8 cellular contexts compared by ENCODE assay signal in the genomic region with DNA sequence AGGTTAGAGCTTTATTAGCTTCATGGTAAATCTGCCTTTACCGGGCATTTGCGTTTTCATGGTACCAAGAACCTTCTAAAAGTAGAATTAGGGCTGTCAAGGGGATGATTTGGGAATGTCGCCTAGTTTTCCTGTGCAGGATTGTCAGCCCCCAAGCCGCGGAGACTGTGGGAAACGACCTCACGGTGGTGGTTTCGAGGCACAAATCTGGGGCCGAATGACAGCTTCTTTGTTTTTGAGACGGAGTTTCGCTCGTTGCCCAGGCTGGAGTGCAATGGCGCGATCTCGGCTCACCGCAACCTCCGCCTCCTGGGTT. TPM values are rescaled to one million over a fixed set of nuclear protein-coding genes. Genes with fewer than 3 reads are reported as not detected.
DNase-seq lines count a peak whose midpoint lies in the region; ATAC-seq and TF ChIP-seq lines count a peak whose summit lies in the region.

No MANE protein-coding gene starts in this region.

- H3K9me3 ChIP-seq in CD4-positive, alpha-beta memory T cell (ENCODE audit: control insufficient read depth in 1 of 2, low read length in 2 of 2): no peaks in the 10 kb centered on the region
- no peaks in the 10 kb centered on the region for H3K9me3 ChIP-seq in parathyroid adenoma (ENCODE audit: control insufficient read depth, low read length)

- POLR2A ChIA-PET in CD4-positive, alpha-beta memory T cell (lab: Charles Lee; ENCODE audit: partially characterized antibody): interaction anchor here (0.9 to 6.5 kb wide), 9 partner anchors 12 to 491 kb away, joined by 3 to 86 read pairs (median 6); a partner anchor contains a TSS

- peak overlapping the region in 6 of 7 donors; percentile 46 to 96 (median 96) for H3K27ac Mint-ChIP-seq in CD4-positive, alpha-beta memory T cell
- H3K27ac Mint-ChIP-seq in central memory CD8-positive, alpha-beta T cell (ENCODE audit: low read depth): peak overlapping the region; percentile 88

- peaks cover 46% of the 10 kb centered on the region for H3K4me1 ChIP-seq in CD4-positive, alpha-beta memory T cell (ENCODE audit: insufficient read depth, low read length)
- H3K4me1 ChIP-seq in parathyroid adenoma: peaks cover 6% of the 10 kb centered on the region

- H2AFZ ChIP-seq in parathyroid adenoma: peak overlapping the region; percentile 98

- H3K9me3 Mint-ChIP-seq in CD4-positive, alpha-beta memory T cell: no peaks in the 10 kb centered on the region
- H3K9me3 Mint-ChIP-seq in central memory CD8-positive, alpha-beta T cell: no peaks in the 10 kb centered on the region

- TF ChIP-seq CTCF in LNCaP clone FGC (IDR thresholded peaks at IDR 0.05; ENCODE audit: control insufficient read depth, extremely low read depth, insufficient read depth) (no peak), parathyroid adenoma (IDR thresholded peaks at IDR 0.05) (no peak)

- CTCF ChIA-PET in CD4-positive, alpha-beta memory T cell (lab: Charles Lee; ENCODE audit: partially characterized antibody): interaction anchor here (0.8 to 2.0 kb wide), 3 partner anchors 11 to 49 kb away, joined by 3 to 16 read pairs (median 3); no protein-coding TSS in a partner anchor

- peaks cover 0 to 24% of the 10 kb centered on the region in 2 donors for H3K36me3 Mint-ChIP-seq in CD4-positive, alpha-beta memory T cell
- H3K36me3 Mint-ChIP-seq in central memory CD8-positive, alpha-beta T cell (ENCODE audit: insufficient read depth): peaks cover 16% of the 10 kb centered on the region

- no peak overlapping the region for H3K4me3 ChIP-seq in CD4-positive, alpha-beta memory T cell (ENCODE audit: low read length in 2 of 2)
- peak overlapping the region; percentile 61 for H3K4me3 ChIP-seq in LNCaP clone FGC (ENCODE audit: low read depth, low read length)
- no peak overlapping the region for H3K4me3 ChIP-seq in parathyroid adenoma (ENCODE audit: low read depth, low read length)

- no peak overlapping the region for H3K9ac ChIP-seq in parathyroid adenoma

- peaks cover 14 to 41% (median 25%) of the 10 kb centered on the region in 4 donors for H3K4me1 Mint-ChIP-seq in CD4-positive, alpha-beta memory T cell
- peaks cover 25% of the 10 kb centered on the region for H3K4me1 Mint-ChIP-seq in central memory CD8-positive, alpha-beta T cell

- H3K79me2 ChIP-seq in parathyroid adenoma: peaks cover 5% of the 10 kb centered on the region

- peaks cover 10% of the 10 kb centered on the region for H3K36me3 ChIP-seq in CD4-positive, alpha-beta memory T cell (ENCODE audit: insufficient read depth, low read length)
- no peaks in the 10 kb centered on the region for H3K36me3 ChIP-seq in parathyroid adenoma (ENCODE audit: control insufficient read depth, insufficient read depth, low read length)

- ATAC-seq in central memory CD8-positive, alpha-beta T cell (replicated peaks; ENCODE audit: extremely low read depth, poor library complexity, severe bottlenecking): no peak

- no peak for DNase-seq in CD4-positive, alpha-beta memory T cell
- no peak for DNase-seq in LNCaP clone FGC (ENCODE audit: low read depth)
- no peak for DNase-seq in central memory CD8-positive, alpha-beta T cell (ENCODE audit: low spot score in 2 of 2)
- DNase-seq in epidermal melanocyte (ENCODE audit: insufficient read length, low spot score): no peak
- no peak for DNase-seq in middle frontal gyrus (ENCODE audit: extremely low spot score, low spot score)
- DNase-seq in NCI-H146 (lab: John Stamatoyannopoulos, UW): no peak
- DNase-seq in NCI-H446 treated with DMSO at 0.1 percent for 48 hours (lab: John Stamatoyannopoulos, UW): no peak

- no peaks in the 10 kb centered on the region for H3K27me3 Mint-ChIP-seq in CD4-positive, alpha-beta memory T cell
- no peaks in the 10 kb centered on the region for H3K27me3 Mint-ChIP-seq in central memory CD8-positive, alpha-beta T cell

- no peak overlapping the region for H3K27ac ChIP-seq in CD4-positive, alpha-beta memory T cell (ENCODE audit: low read depth, low read length)
- H3K27ac ChIP-seq in parathyroid adenoma: no peak overlapping the region

- peak overlapping the region; percentile 7 to 98 (median 76) for H3K4me3 Mint-ChIP-seq in CD4-positive, alpha-beta memory T cell
- peak overlapping the region; percentile 95 for H3K4me3 Mint-ChIP-seq in central memory CD8-positive, alpha-beta T cell

- no peak overlapping the region for H3K4me2 ChIP-seq in parathyroid adenoma (ENCODE audit: low read length)

- H3K27me3 ChIP-seq in CD4-positive, alpha-beta memory T cell (ENCODE audit: insufficient read depth, low read length): no peaks in the 10 kb centered on the region
- H3K27me3 ChIP-seq in parathyroid adenoma (ENCODE audit: control insufficient read depth, insufficient read depth, low read length): no peaks in the 10 kb centered on the region

- intact Hi-C loops in CD4-positive, alpha-beta memory T cell (cut with micrococcal nuclease): loop anchor here (5.0 to 10.0 kb wide), 2 partner anchors 291 to 492 kb away; a partner anchor contains a TSS

RNA-seq across cellular contexts. Expression of a gene that starts 0.6 kb away (rescaled TPM):
- total RNA-seq in CD4-positive, alpha-beta memory T cell: 10 to 100 TPM; 57.2 to 61.7 TPM
- polyA plus RNA-seq in CD4-positive, alpha-beta memory T cell: 10 to 100 TPM; 72.5 to 90.2 TPM

RNA-seq across cellular contexts. Expression of a gene that starts 3.5 kb away (rescaled TPM):
- 10 to 100 TPM; 87.3 to 89.9 TPM for total RNA-seq in CD4-positive, alpha-beta memory T cell
- polyA plus RNA-seq in CD4-positive, alpha-beta memory T cell: 10 to 100 TPM; 16.9 to 19.4 TPM

RNA-seq across cellular contexts. Expression of a gene that starts 12.9 kb away (rescaled TPM):
- 10 to 100 TPM; 13.3 to 14.3 TPM for total RNA-seq in CD4-positive, alpha-beta memory T cell
- polyA plus RNA-seq in CD4-positive, alpha-beta memory T cell: 10 to 100 TPM; 15.3 to 17.9 TPM

RNA-seq across cellular contexts. Expression of a gene that starts 19.8 kb away (rescaled TPM):
- total RNA-seq in CD4-positive, alpha-beta memory T cell: 10 to 100 TPM; 73.6 to 77.1 TPM
- polyA plus RNA-seq in CD4-positive, alpha-beta memory T cell: 100 to 1,000 TPM; 176 to 215 TPM

RNA-seq across cellular contexts. Expression of a gene that starts 31.1 kb away (rescaled TPM):
- 10 to 100 TPM; 25.5 to 25.6 TPM for total RNA-seq in CD4-positive, alpha-beta memory T cell
- 100 to 1,000 TPM; 109 to 136 TPM for polyA plus RNA-seq in CD4-positive, alpha-beta memory T cell
